ENCODE assay signal across 10 cellular contexts in the genomic region with DNA sequence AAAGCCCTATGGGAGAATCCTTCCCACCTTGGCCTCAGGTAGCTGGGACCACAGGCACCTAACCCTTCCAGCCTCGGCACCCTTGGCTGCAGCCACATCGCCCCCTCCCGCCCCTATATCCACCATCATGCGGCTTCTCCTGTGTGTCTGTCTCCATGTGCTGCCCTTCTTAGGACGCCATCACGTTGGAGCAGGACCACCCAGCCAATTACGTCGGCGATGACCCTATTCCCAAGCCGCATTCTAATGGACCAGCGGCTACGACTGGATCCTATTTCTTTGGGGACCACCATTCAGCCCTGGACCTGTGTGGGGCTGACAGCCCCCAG. TPM values are rescaled to one million over a fixed set of nuclear protein-coding genes. Genes with fewer than 3 reads are reported as not detected.
DNase-seq lines count a peak whose midpoint lies in the region; ATAC-seq and TF ChIP-seq lines count a peak whose summit lies in the region.
"Had no signal": no experiment of that assay in that cellular context is flagged by ENCODE, and none has a peak within 500 bp of the region (broad histone marks: within the 10 kb centered on the region; RNA-seq: fewer than 3 reads in every experiment).

No MANE protein-coding gene starts in this region.

- H3K36me3 Mint-ChIP-seq in activated T-cell treated with anti-CD3 and anti-CD28 coated beads, Interleukin-2, amount 50 U/mL, for 72 hours (ENCODE audit: insufficient read depth in 2 of 2): peaks cover 0 to 2% of the 10 kb centered on the region in 2 donors
- H3K36me3 Mint-ChIP-seq in activated T-cell treated with anti-CD3 and anti-CD28 coated beads, Interleukin-2, amount 50 U/mL, for 24 hours (ENCODE audit: low read depth): no peaks in the 10 kb centered on the region
- H3K36me3 Mint-ChIP-seq in mesothelial cell of epicardium: no peaks in the 10 kb centered on the region

- 92 to 97% methylated on average over 12 of the region's 12 CpGs for WGBS in body of pancreas, 2 donors

- no peaks in the 10 kb centered on the region for H3K36me3 ChIP-seq in body of pancreas (replicated peaks in 1 of 2; ENCODE audit: insufficient read depth in 1 of 2, low read depth in 2 of 2)
- no peaks in the 10 kb centered on the region for H3K36me3 ChIP-seq in thoracic aorta
- H3K36me3 ChIP-seq in BE2C: no peaks in the 10 kb centered on the region

- H3K27ac Mint-ChIP-seq in activated T-cell treated with anti-CD3 and anti-CD28 coated beads, Interleukin-2, amount 50 U/mL, for 72 hours: peak overlapping the region; percentile 85
- H3K27ac Mint-ChIP-seq in activated T-cell treated with anti-CD3 and anti-CD28 coated beads, Interleukin-2, amount 50 U/mL, for 24 hours: no peak overlapping the region
- H3K27ac Mint-ChIP-seq in mesothelial cell of epicardium: peak overlapping the region; percentile 12

- peaks cover 36% of the 10 kb centered on the region for H3K4me1 Mint-ChIP-seq in activated T-cell treated with anti-CD3 and anti-CD28 coated beads, Interleukin-2, amount 50 U/mL, for 72 hours (ENCODE audit: low read depth)
- H3K4me1 Mint-ChIP-seq in activated T-cell treated with anti-CD3 and anti-CD28 coated beads, Interleukin-2, amount 50 U/mL, for 24 hours (ENCODE audit: low read depth): peaks cover 41% of the 10 kb centered on the region
- peaks cover 11% of the 10 kb centered on the region for H3K4me1 Mint-ChIP-seq in mesothelial cell of epicardium

- H3K27me3 ChIP-seq in body of pancreas: no peaks in the 10 kb centered on the region
- H3K27me3 ChIP-seq in thoracic aorta (replicated peaks; ENCODE audit: insufficient read depth): no peaks in the 10 kb centered on the region
- H3K27me3 ChIP-seq in BE2C: no peaks in the 10 kb centered on the region
- H3K27me3 ChIP-seq: foreskin keratinocyte had no signal

- intact Hi-C loops in body of pancreas (cut with DNase I): no loop called here

- H3K4me3 Mint-ChIP-seq in activated T-cell treated with anti-CD3 and anti-CD28 coated beads, Interleukin-2, amount 50 U/mL, for 72 hours: peak overlapping the region; percentile 70 to 73
- H3K4me3 Mint-ChIP-seq in activated T-cell treated with anti-CD3 and anti-CD28 coated beads, Interleukin-2, amount 50 U/mL, for 24 hours: no peak overlapping the region
- no peak overlapping the region for H3K4me3 Mint-ChIP-seq in mesothelial cell of epicardium

- H3K9me3 ChIP-seq in body of pancreas: no peaks in the 10 kb centered on the region
- no peaks in the 10 kb centered on the region for H3K9me3 ChIP-seq in thoracic aorta
- no peaks in the 10 kb centered on the region for H3K9me3 ChIP-seq in BE2C

- no peaks in the 10 kb centered on the region for H3K9me3 Mint-ChIP-seq in activated T-cell treated with anti-CD3 and anti-CD28 coated beads, Interleukin-2, amount 50 U/mL, for 72 hours
- no peaks in the 10 kb centered on the region for H3K9me3 Mint-ChIP-seq in activated T-cell treated with anti-CD3 and anti-CD28 coated beads, Interleukin-2, amount 50 U/mL, for 24 hours
- no peaks in the 10 kb centered on the region for H3K9me3 Mint-ChIP-seq in mesothelial cell of epicardium

- H3K4me1 ChIP-seq in body of pancreas (peaks cover 34% of the 10 kb centered on the region), thoracic aorta (ENCODE audit: control insufficient read depth in 1 of 2, low read depth in 2 of 2) (peaks cover 29 to 50% of the 10 kb centered on the region in 2 donors), BE2C (peaks cover 13% of the 10 kb centered on the region)

- no peak for TF ChIP-seq POLR2A in body of pancreas (IDR thresholded peaks at IDR 0.05)

- H3K4me3 ChIP-seq in body of pancreas (no peak overlapping the region), thoracic aorta (no peak overlapping the region), BE2C (ENCODE audit: low read depth, low read length) (no peak overlapping the region)

- ATAC-seq in activated T-cell treated with anti-CD3 and anti-CD28 coated beads, Interleukin-2, amount 50 U/mL, for 72 hours (replicated peaks in 1 of 2): no peak
- ATAC-seq in body of pancreas: no peak
- ATAC-seq in thoracic aorta (ENCODE audit: insufficient number of reproducible peaks, low FRiP score, low read depth): no peak
- no peak for ATAC-seq in GM21786 (IDR thresholded peaks at IDR 0.05; ENCODE audit: unreplicated experiment)

- TF ChIP-seq CTCF in body of pancreas (IDR thresholded peaks at IDR 0.05) (no peak), mesothelial cell of epicardium (IDR thresholded peaks at IDR 0.05; ENCODE audit: unreplicated experiment) (no peak), thoracic aorta (IDR thresholded peaks at IDR 0.05) (no peak), BE2C (IDR thresholded peaks at IDR 0.05; ENCODE audit: low read depth, low read length) (no peak)

- H3K27ac ChIP-seq in body of pancreas (peak overlapping the region; percentile 66 to 86 (median 82)), thoracic aorta (peak overlapping the region; percentile 46 to 90)
- H3K27ac ChIP-seq: foreskin keratinocyte had no signal

- no peaks in the 10 kb centered on the region for H3K27me3 Mint-ChIP-seq in activated T-cell treated with anti-CD3 and anti-CD28 coated beads, Interleukin-2, amount 50 U/mL, for 72 hours (ENCODE audit: low read depth)
- H3K27me3 Mint-ChIP-seq in activated T-cell treated with anti-CD3 and anti-CD28 coated beads, Interleukin-2, amount 50 U/mL, for 24 hours: no peaks in the 10 kb centered on the region
- no peaks in the 10 kb centered on the region for H3K27me3 Mint-ChIP-seq in mesothelial cell of epicardium (ENCODE audit: low read depth)

- no peak for DNase-seq in activated T-cell treated with anti-CD3 and anti-CD28 coated beads, Interleukin-2, amount 50 U/mL, for 72 hours
- DNase-seq in activated T-cell treated with anti-CD3 and anti-CD28 coated beads, Interleukin-2, amount 50 U/mL, for 24 hours: no peak
- DNase-seq in body of pancreas: no peak
- no peak for DNase-seq in mesothelial cell of epicardium (ENCODE audit: low spot score in 2 of 2, unreplicated experiment in 2 of 2)
- DNase-seq in thoracic aorta (ENCODE audit: low spot score): no peak
- no peak for DNase-seq in cerebellar nuclear complex (lab: John Stamatoyannopoulos, UW)
- no peak for DNase-seq in BE2C
- DNase-seq: stimulated activated CD4-positive, alpha-beta T cell treated with anti-CD3 and anti-CD28 coated beads, Interleukin-4, amount 100 ng/mL, for 1 hour had no signal

RNA-seq across cellular contexts. Expression of a gene that starts 3.3 kb away (rescaled TPM):
- total RNA-seq in activated T-cell treated with anti-CD3 and anti-CD28 coated beads, Interleukin-2, amount 50 U/mL, for 72 hours: 10 to 100 TPM; 76.9 to 78.8 TPM
- total RNA-seq in body of pancreas: 10 to 100 TPM; 24.1 to 60.3 TPM
- total RNA-seq in mesothelial cell of epicardium: 90.4 to 92.1 TPM (median 91.5 TPM) in 3 replicates
- total RNA-seq in thoracic aorta: 10 to 100 TPM; 19.4 to 58.1 TPM
- 51.0 TPM for polyA plus RNA-seq in BE2C (2012; ENCODE audit: insufficient read depth, insufficient read length, low read depth)

RNA-seq across cellular contexts. Expression of a gene that starts 12.9 kb away (rescaled TPM):
- total RNA-seq in activated T-cell treated with anti-CD3 and anti-CD28 coated beads, Interleukin-2, amount 50 U/mL, for 72 hours: 10 to 100 TPM; 42.8 to 74.5 TPM
- total RNA-seq in body of pancreas (1 to 10 TPM; 2.0 to 5.4 TPM), mesothelial cell of epicardium (62.0 to 68.8 TPM (median 67.3 TPM) in 3 replicates), thoracic aorta (100 to 1,000 TPM in 1 of 2 donors, 10 to 100 TPM in 1; 76.0 to 113 TPM)
- polyA plus RNA-seq in BE2C (2012; ENCODE audit: insufficient read depth, insufficient read length, low read depth): 1.7 TPM

RNA-seq across cellular contexts. Expression of a gene that starts 57.6 kb away (rescaled TPM):
- 100 to 1,000 TPM; 166 to 170 TPM for total RNA-seq in activated T-cell treated with anti-CD3 and anti-CD28 coated beads, Interleukin-2, amount 50 U/mL, for 72 hours
- total RNA-seq in body of pancreas (100 to 1,000 TPM in 1 of 2 donors, 10 to 100 TPM in 1; 37.6 to 116 TPM), mesothelial cell of epicardium (202 to 212 TPM (median 204 TPM) in 3 replicates), thoracic aorta (10 to 100 TPM; 69.5 to 71.9 TPM)
- 264 TPM for polyA plus RNA-seq in BE2C (2012; ENCODE audit: insufficient read depth, insufficient read length, low read depth)

Comparison
In these comparisons a context has a peak if more than half of its experiments do, and no peak if none do; other contexts are left out.
1. H3K4me3 Mint-ChIP-seq: peak in activated T-cell treated with anti-CD3 and anti-CD28 coated beads, Interleukin-2, amount 50 U/mL, for 72 hours (2 of 2); none in activated T-cell treated with anti-CD3 and anti-CD28 coated beads, Interleukin-2, amount 50 U/mL, for 24 hours (single experiment) and mesothelial cell of epicardium (single experiment).